18 cellular contexts compared by ENCODE assay signal in genomic region chr18:55753643-55754255, GRCh38.
DNase-seq lines count a peak whose midpoint lies in the region; ATAC-seq, FAIRE-seq and TF ChIP-seq lines count a peak whose summit lies in the region.
"Had no signal": no experiment of that assay in that cellular context is flagged by ENCODE, and none has a peak within 500 bp of the region (broad histone marks: within the 10 kb centered on the region; RNA-seq: fewer than 3 reads in every experiment).

No MANE protein-coding gene starts in this region.

- H3K27me3 ChIP-seq in GM23248 (replicated peaks; ENCODE audit: insufficient read depth): no peaks in the 10 kb centered on the region
- no peaks in the 10 kb centered on the region for H3K27me3 ChIP-seq in PC-9 (ENCODE audit: insufficient read depth, low read depth)
- no peaks in the 10 kb centered on the region for H3K27me3 ChIP-seq in endothelial cell of umbilical vein (ENCODE audit: control insufficient read depth in 2 of 2, insufficient read depth in 2 of 2, low read length in 2 of 2)
- H3K27me3 ChIP-seq in psoas muscle (ENCODE audit: insufficient read depth in 3 of 3, low read length in 2 of 3): no peaks in the 10 kb centered on the region
- H3K27me3 ChIP-seq in WERI-Rb-1 (ENCODE audit: insufficient read depth, low read depth, severe bottlenecking): no peaks in the 10 kb centered on the region
- H3K27me3 ChIP-seq: BLaER1, heart left ventricle, testis had no signal

- FAIRE-seq in endothelial cell of umbilical vein (lab: Jason Lieb, UNC): peak; percentile 80
- FAIRE-seq: colon had no signal

- TF ChIP-seq POLR2A in endothelial cell of umbilical vein (IDR thresholded peaks at IDR 0.05; ENCODE audit: low read depth, low read length): no peak

- H3K4me1 ChIP-seq in GM23248 (ENCODE audit: insufficient read depth): peaks cover 15% of the 10 kb centered on the region
- peaks cover 20% of the 10 kb centered on the region for H3K4me1 ChIP-seq in PC-9 (replicated peaks; ENCODE audit: insufficient read depth)
- peaks cover 12% of the 10 kb centered on the region for H3K4me1 ChIP-seq in endothelial cell of umbilical vein (ENCODE audit: control insufficient read depth, extremely low read depth, insufficient read depth, low read length)
- peaks cover 7% of the 10 kb centered on the region for H3K4me1 ChIP-seq in psoas muscle
- H3K4me1 ChIP-seq: heart left ventricle, testis had no signal

- peak overlapping the region; percentile 10 for H3K4me2 ChIP-seq in GM23248 (ENCODE audit: unreplicated experiment)
- H3K4me2 ChIP-seq in PC-9: peak overlapping the region; percentile 43
- peak overlapping the region; percentile 44 for H3K4me2 ChIP-seq in endothelial cell of umbilical vein (ENCODE audit: insufficient read depth, low read length)
- H3K4me2 ChIP-seq: BLaER1, smooth muscle cell had no signal

- H3K4me3 ChIP-seq in GM23248 (no peak overlapping the region), PC-9 (no peak overlapping the region), endothelial cell of umbilical vein (replicated peaks in 1 of 3; ENCODE audit: insufficient read depth in 1 of 3, low read depth in 1 of 3, low read length in 3 of 3) (no peak overlapping the region), psoas muscle (no peak overlapping the region), WERI-Rb-1 (ENCODE audit: low read depth, low read length) (no peak overlapping the region)
- H3K4me3 ChIP-seq: BLaER1, heart left ventricle, smooth muscle cell, testis had no signal

- no peaks in the 10 kb centered on the region for H3K9me2 ChIP-seq in GM23248 (ENCODE audit: insufficient read depth)
- no peaks in the 10 kb centered on the region; the same call in 1 of the 2 replicates for H3K9me2 ChIP-seq in PC-9 (ENCODE audit: insufficient read depth)

- peak; percentile 68 for DNase-seq in GM23248
- peak in 1 of 2 experiments; percentile 85 for DNase-seq in PC-9
- DNase-seq in endothelial cell of umbilical vein (ENCODE audit: low read depth, low spot score): peak; percentile 40
- no peak for DNase-seq in psoas muscle
- DNase-seq in WERI-Rb-1: no peak
- DNase-seq in NCI-H510A (lab: John Stamatoyannopoulos, UW): no peak
- DNase-seq: activated effector memory CD4-positive, alpha-beta T cell treated with anti-CD3 and anti-CD28 coated beads, Interleukin-2, amount 50 U/mL, for 16 hours; aorta; heart left ventricle; islet precursor cell; KBM-7; T1000; testis had no signal

- H3K9me1 ChIP-seq in endothelial cell of umbilical vein (replicated peaks; ENCODE audit: control insufficient read depth, extremely low read depth, insufficient read depth, low read length): no peaks in the 10 kb centered on the region

- intact Hi-C loops in PC-9 (cut with micrococcal nuclease; ENCODE audit: unreplicated experiment) (no loop called here), endothelial cell of umbilical vein (cut with micrococcal nuclease) (no loop called here), psoas muscle (cut with DNase I) (no loop called here)

- no peak overlapping the region for H2AFZ ChIP-seq in GM23248
- H2AFZ ChIP-seq in PC-9: peak overlapping the region; percentile 20; the same call in 1 of the 2 replicates
- H2AFZ ChIP-seq in endothelial cell of umbilical vein (ENCODE audit: low read depth, low read length): no peak overlapping the region

- TF ChIP-seq CTCF in PC-9 (conservative IDR thresholded peaks at IDR 0.05) (no peak), endothelial cell of umbilical vein (IDR thresholded peaks at IDR 0.05; ENCODE audit: extremely low read depth in 1 of 2, insufficient read depth in 1 of 2, low read depth in 1 of 2, low read length in 2 of 2) (no peak), psoas muscle (IDR thresholded peaks at IDR 0.05) (no peak), WERI-Rb-1 (IDR thresholded peaks at IDR 0.05; ENCODE audit: low read depth, low read length) (no peak)

- no peaks in the 10 kb centered on the region for H4K20me1 ChIP-seq in GM23248 (ENCODE audit: insufficient read depth)
- H4K20me1 ChIP-seq in PC-9 (ENCODE audit: insufficient read depth): no peaks in the 10 kb centered on the region
- no peaks in the 10 kb centered on the region for H4K20me1 ChIP-seq in endothelial cell of umbilical vein (replicated peaks; ENCODE audit: control insufficient read depth, extremely low read depth, insufficient read depth, low read length)
- H4K20me1 ChIP-seq: BLaER1 had no signal

- peak; percentile 53 to 87 (median 66) for ATAC-seq in psoas muscle
- no peak for ATAC-seq in HG02973 (IDR thresholded peaks at IDR 0.05; ENCODE audit: unreplicated experiment)
- ATAC-seq: heart left ventricle; natural killer cell treated with Interleukin-12 subunit alpha and Interleukin-12 subunit beta and Interleukin-15 and Interleukin-18, amount 100 ng/mL, for 72 hours had no signal

- H3K9ac ChIP-seq in GM23248 (no peak overlapping the region), endothelial cell of umbilical vein (replicated peaks; ENCODE audit: extremely low read depth, insufficient read depth, low read length) (no peak overlapping the region)
- H3K9ac ChIP-seq: BLaER1 had no signal

- 5 to 8% methylated on average over 4 of the region's 4 CpGs for WGBS in GM23248 (ENCODE audit: low coverage in 1 of 2, low lambda C conversion rate in 2 of 2, missing lambda C conversion rate in 2 of 2), 2 experiments
- 68 to 74% (median 73%) methylated on average over 4 of the region's 4 CpGs for WGBS in psoas muscle, 3 donors

- in situ Hi-C loops in GM23248 (cut with MboI): no loop called here

- no peaks in the 10 kb centered on the region for H3K36me3 ChIP-seq in GM23248 (ENCODE audit: low read depth)
- H3K36me3 ChIP-seq in PC-9 (ENCODE audit: low read depth): no peaks in the 10 kb centered on the region
- H3K36me3 ChIP-seq in endothelial cell of umbilical vein (ENCODE audit: control insufficient read depth in 2 of 2, extremely low read depth in 1 of 2, insufficient read depth in 2 of 2, low read length in 2 of 2): no peaks in the 10 kb centered on the region
- no peaks in the 10 kb centered on the region for H3K36me3 ChIP-seq in psoas muscle (ENCODE audit: insufficient read depth in 1 of 2, low read depth in 1 of 2)
- no peaks in the 10 kb centered on the region for H3K36me3 ChIP-seq in WERI-Rb-1
- H3K36me3 ChIP-seq: BLaER1, heart left ventricle had no signal

- CTCF ChIA-PET in PC-9 (lab: Charles Lee): no interaction called here
- CTCF ChIA-PET in endothelial cell of umbilical vein (lab: Charles Lee): no interaction called here

- H3F3A ChIP-seq in GM23248 (ENCODE audit: insufficient read depth) (no peaks in the 10 kb centered on the region; the same call in 1 of the 2 replicates), PC-9 (ENCODE audit: insufficient read depth, low read depth) (peaks cover 14% of the 10 kb centered on the region; the same call in 1 of the 2 replicates)

- H3K9me3 ChIP-seq in GM23248 (ENCODE audit: low read depth) (no peaks in the 10 kb centered on the region), PC-9 (ENCODE audit: insufficient read depth, low read depth) (0 out of 2 replicates have a peak, but pooled peaks cover 3% of the 10 kb centered on the region), endothelial cell of umbilical vein (replicated peaks; ENCODE audit: control insufficient read depth, insufficient read depth, low read length) (no peaks in the 10 kb centered on the region), psoas muscle (no peaks in the 10 kb centered on the region), WERI-Rb-1 (ENCODE audit: severe bottlenecking) (no peaks in the 10 kb centered on the region)
- H3K9me3 ChIP-seq: BLaER1, heart left ventricle, testis had no signal

- POLR2A ChIA-PET in PC-9 (lab: Charles Lee; ENCODE audit: unreplicated experiment): interaction anchor here (0.6 kb wide), 1 partner anchor 43 kb away, joined by 3 read pairs; no protein-coding TSS in a partner anchor
- POLR2A ChIA-PET in endothelial cell of umbilical vein (lab: Charles Lee): no interaction called here

- H3K79me2 ChIP-seq in GM23248 (ENCODE audit: insufficient read depth): no peaks in the 10 kb centered on the region
- H3K79me2 ChIP-seq in PC-9 (ENCODE audit: low read depth): no peaks in the 10 kb centered on the region
- no peaks in the 10 kb centered on the region for H3K79me2 ChIP-seq in endothelial cell of umbilical vein (ENCODE audit: control insufficient read depth, insufficient read depth, low read length)

- H3K27ac ChIP-seq in GM23248: no peak overlapping the region
- H3K27ac ChIP-seq in PC-9: peak overlapping the region; percentile 95
- no peak overlapping the region for H3K27ac ChIP-seq in endothelial cell of umbilical vein (ENCODE audit: insufficient read depth, low read depth, low read length)
- no peak overlapping the region for H3K27ac ChIP-seq in psoas muscle
- H3K27ac ChIP-seq in WERI-Rb-1: no peak overlapping the region
- H3K27ac ChIP-seq: BLaER1, heart left ventricle, testis had no signal

- dilution Hi-C loops in endothelial cell of umbilical vein (cut with MboI; ENCODE audit: extremely low pct_ligation_motif_present, low sequenced_read_pairs): no loop called here

- no TSS peak for BruUV-seq in PC-9 (replicated peaks; lab: Mats Ljungman, UMichigan)
- BruUV-seq in endothelial cell of umbilical vein (replicated peaks; lab: Mats Ljungman, UMichigan): no TSS peak

TF ChIP-seq in endothelial cell of umbilical vein, 7 proteins besides CTCF, POLR2A, EP300 and RAD21:
- peak; percentile 66 for TF ChIP-seq GATA2 (IDR thresholded peaks at IDR 0.05; ENCODE audit: insufficient read depth, insufficient read length, low read depth, low read length)
- TF ChIP-seq MAX (IDR thresholded peaks at IDR 0.05; ENCODE audit: insufficient read depth, insufficient read length): no peak
- TF ChIP-seq FOS (IDR thresholded peaks at IDR 0.05; ENCODE audit: borderline replicate concordance, insufficient read depth, low read length): peak; percentile 70

Comparison
In these comparisons a context has a peak if more than half of its experiments do, and no peak if none do; other contexts are left out.
1. DNase-seq: peak in GM23248 (single experiment) and endothelial cell of umbilical vein (single experiment); none in psoas muscle (0 of 2), WERI-Rb-1 (single experiment) and NCI-H510A (single experiment).
2. Peak in every context shown above with its lines, with median percentiles within 50 percentile points of each other: H3K4me2 ChIP-seq.